23 cellular contexts compared by ENCODE assay signal in the genomic region with DNA sequence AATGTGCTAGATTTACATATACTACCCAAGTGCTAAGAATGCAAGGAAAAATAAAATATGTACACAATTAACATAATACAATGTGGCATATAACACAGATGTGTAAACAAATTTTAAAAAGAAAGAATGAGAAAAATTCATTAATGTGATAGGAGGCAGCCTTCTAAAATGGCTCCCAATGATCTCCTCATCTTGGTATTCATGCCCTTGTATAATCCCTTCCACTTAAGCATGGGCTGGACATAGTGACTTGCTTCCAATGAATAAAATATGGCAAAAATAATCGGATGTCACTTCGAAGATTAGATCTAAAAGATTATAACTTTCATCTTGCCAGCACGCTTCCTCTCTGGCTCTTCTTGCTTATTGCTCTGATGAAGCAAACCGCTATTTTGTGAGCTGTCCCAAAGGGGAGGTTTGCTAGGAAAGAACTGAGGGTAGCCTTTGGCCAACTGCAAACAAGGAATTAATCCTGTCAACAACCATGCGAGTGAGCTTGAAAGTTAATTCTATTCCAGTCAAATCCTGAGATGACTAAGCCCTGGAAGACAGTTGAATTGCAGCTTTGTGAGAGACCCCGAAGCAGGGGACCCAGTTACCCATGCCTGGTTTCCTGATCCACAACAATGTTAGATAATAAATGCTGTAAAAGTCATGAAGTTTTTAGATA. TPM values are rescaled to one million over a fixed set of nuclear protein-coding genes. Genes with fewer than 3 reads are reported as not detected.
DNase-seq lines count a peak whose midpoint lies in the region; ATAC-seq, FAIRE-seq and TF ChIP-seq lines count a peak whose summit lies in the region.
"Had no signal": no experiment of that assay in that cellular context is flagged by ENCODE, and none has a peak within 500 bp of the region (broad histone marks: within the 10 kb centered on the region; RNA-seq: fewer than 3 reads in every experiment).

No MANE protein-coding gene starts in this region.

- no peak for DNase-seq in A549 (ENCODE audit: low read depth in 1 of 2, low spot score in 1 of 2)
- no peak for DNase-seq in HCT116 (ENCODE audit: low read depth, low spot score)
- no peak for DNase-seq in SK-N-SH
- DNase-seq in fibroblast of lung (ENCODE audit: low read depth in 2 of 2) = no peak
- no peak for DNase-seq in activated CD8-positive, alpha-beta memory T cell treated with anti-CD3 and anti-CD28 coated beads, Interleukin-2, amount 50 U/mL, for 48 hours
- DNase-seq in activated CD4-positive, CD25-positive, alpha-beta regulatory T cell treated with anti-CD3 and anti-CD28 coated beads, Interleukin-2, amount 50 U/mL, for 72 hours = no peak
- no peak for DNase-seq in AML-193 (lab: John Stamatoyannopoulos, UW)
- DNase-seq: C1 segment of cervical spinal cord; DMS79 treated with DMSO at 0.1 percent for 48 hours; Kasumi-1; MM.1S; NCI-H1092; NCI-H1436 treated with DMSO at 0.1 percent for 48 hours; NCI-H2029; NCI-H526 treated with DMSO at 0.1 percent for 48 hours; NK-92 treated with Interleukin-12 subunit alpha and Interleukin-12 subunit beta, amount 100 ng/mL, for 24 hours; SIG-M5 had no signal

- H3K27ac ChIP-seq in A549 (no peak overlapping the region), HCT116 (ENCODE audit: low read depth, low read length) (no peak overlapping the region), SK-N-SH (ENCODE audit: low read depth in 2 of 2, low read length in 1 of 2) (peak overlapping the region in 1 of 2 experiments; percentile 68; a peak in 2 of 4 replicates), fibroblast of lung (ENCODE audit: insufficient read depth, low read length) (peak overlapping the region; percentile 1)
- H3K27ac ChIP-seq: RWPE1 had no signal

- TF ChIP-seq RAD21 in A549 (conservative IDR thresholded peaks at IDR 0.05 in 1 of 2, IDR thresholded peaks at IDR 0.05 in 1 of 2) (no peak), HCT116 (IDR thresholded peaks at IDR 0.05; ENCODE audit: low read depth) (no peak), SK-N-SH (IDR thresholded peaks at IDR 0.05; ENCODE audit: low read length) (no peak)

- H3K36me3 ChIP-seq in HCT116 (ENCODE audit: control insufficient read depth in 1 of 2, insufficient read depth in 2 of 2, low read length in 2 of 2) (no peaks in the 10 kb centered on the region), SK-N-SH (replicated peaks in 1 of 2; ENCODE audit: control insufficient read depth in 1 of 2, insufficient read depth in 2 of 2, low read length in 1 of 2) (no peaks in the 10 kb centered on the region), fibroblast of lung (ENCODE audit: control insufficient read depth, insufficient read depth, low read length) (no peaks in the 10 kb centered on the region)

- H2AFZ ChIP-seq in HCT116 (ENCODE audit: low read depth, low read length, poor library complexity, severe bottlenecking) = no peak overlapping the region
- no peak overlapping the region for H2AFZ ChIP-seq in SK-N-SH (ENCODE audit: low read depth)
- no peak overlapping the region for H2AFZ ChIP-seq in fibroblast of lung (ENCODE audit: low read length)

- TF ChIP-seq EP300 in A549 (IDR thresholded peaks at IDR 0.05) = no peak
- TF ChIP-seq EP300 in SK-N-SH (IDR thresholded peaks at IDR 0.05; ENCODE audit: borderline replicate concordance in 1 of 2, low read depth in 1 of 2, low read length in 1 of 2) = no peak

- POLR2A ChIA-PET in A549 (lab: Yijun Ruan, JAX) = no interaction called here
- POLR2A ChIA-PET in HCT116 (lab: Charles Lee) = no interaction called here
- POLR2A ChIA-PET in SK-N-SH (lab: Yijun Ruan, JAX) = no interaction called here

- no peak for FAIRE-seq in A549 (lab: Jason Lieb, UNC)
- FAIRE-seq: D721Med, HTR-8/SVneo had no signal

- H3K9ac ChIP-seq in HCT116 (ENCODE audit: low read length) (no peak overlapping the region), SK-N-SH (no peak overlapping the region), fibroblast of lung (ENCODE audit: insufficient read depth, low read length) (no peak overlapping the region)

- no peak for TF ChIP-seq CTCF in A549 (IDR thresholded peaks at IDR 0.05)
- TF ChIP-seq CTCF in HCT116 (IDR thresholded peaks at IDR 0.05 in 2 of 3, conservative IDR thresholded peaks at IDR 0.05 in 1 of 3; ENCODE audit: borderline replicate concordance in 1 of 3, insufficient read depth in 1 of 3, low read depth in 2 of 3, low read length in 2 of 3) = no peak
- TF ChIP-seq CTCF in SK-N-SH (IDR thresholded peaks at IDR 0.05) = no peak
- no peak for TF ChIP-seq CTCF in fibroblast of lung (conservative IDR thresholded peaks at IDR 0.05 in 1 of 2, IDR thresholded peaks at IDR 0.05 in 1 of 2; ENCODE audit: low read depth in 1 of 2, low read length in 2 of 2)

- 58% methylated on average over 6 of the region's 6 CpGs for WGBS in A549 (ENCODE audit: missing lambda C conversion rate)
- WGBS in SK-N-SH (ENCODE audit: low lambda C conversion rate) = 53% methylated on average over 6 of the region's 6 CpGs

- intact Hi-C loops in HCT116 (cut with micrococcal nuclease) = no loop called here

- RAD21 ChIA-PET in HCT116 (lab: Charles Lee; ENCODE audit: low non-redundant PET in 1 of 2, low total read pairs in 2 of 2, uncharacterized antibody in 2 of 2, unreplicated experiment in 2 of 2) = no interaction called here

- no peaks in the 10 kb centered on the region for H3K9me2 ChIP-seq in HCT116 (ENCODE audit: insufficient read depth)
- H3K9me2 ChIP-seq in SK-N-SH = no peaks in the 10 kb centered on the region

- H3K4me1 ChIP-seq in A549 = peaks cover 15% of the 10 kb centered on the region
- peaks cover 0 to 24% of the 10 kb centered on the region in 2 experiments; a peak in 2 of 4 replicates for H3K4me1 ChIP-seq in HCT116 (ENCODE audit: control insufficient read depth in 1 of 2, insufficient read depth in 2 of 2, low read length in 2 of 2)
- H3K4me1 ChIP-seq in SK-N-SH (ENCODE audit: control insufficient read depth in 1 of 2, insufficient read depth in 2 of 2, low read depth in 1 of 2, low read length in 1 of 2) = peaks cover 0 to 7% of the 10 kb centered on the region in 2 experiments; a peak in 1 of 4 replicates
- peaks cover 3% of the 10 kb centered on the region for H3K4me1 ChIP-seq in fibroblast of lung (ENCODE audit: control insufficient read depth, extremely low read depth, insufficient read depth, low read length)

- H3K79me2 ChIP-seq in HCT116 (ENCODE audit: insufficient read depth, low read length) (no peaks in the 10 kb centered on the region), SK-N-SH (ENCODE audit: insufficient read depth) (no peaks in the 10 kb centered on the region), fibroblast of lung (ENCODE audit: control insufficient read depth, insufficient read depth, low read length) (no peaks in the 10 kb centered on the region)

- H3K4me3 ChIP-seq in A549 = no peak overlapping the region
- H3K4me3 ChIP-seq in HCT116 (replicated peaks in 1 of 2; ENCODE audit: low read depth in 1 of 2, low read length in 2 of 2) = no peak overlapping the region
- no peak overlapping the region for H3K4me3 ChIP-seq in SK-N-SH (ENCODE audit: low read depth in 2 of 2, low read length in 1 of 2)
- no peak overlapping the region for H3K4me3 ChIP-seq in fibroblast of lung (replicated peaks in 1 of 4; ENCODE audit: control extremely low read depth in 1 of 4, insufficient read depth in 1 of 4, low read depth in 3 of 4, low read length in 4 of 4)

- H3K9me3 ChIP-seq in A549 (peaks cover 6% of the 10 kb centered on the region; the same call in 1 of the 3 replicates), HCT116 (ENCODE audit: control insufficient read depth in 1 of 2, insufficient read depth in 1 of 2, low read depth in 1 of 2, low read length in 2 of 2) (peaks cover 0 to 8% of the 10 kb centered on the region in 2 experiments; a peak in 1 of 4 replicates), SK-N-SH (no peaks in the 10 kb centered on the region), fibroblast of lung (ENCODE audit: control insufficient read depth, insufficient read depth, low read depth, low read length) (no peaks in the 10 kb centered on the region)

- ATAC-seq in A549 (no peak), HCT116 (no peak), HG03025 (IDR thresholded peaks at IDR 0.05; ENCODE audit: low FRiP score, unreplicated experiment) (no peak)

- TF ChIP-seq POLR2A in A549 (IDR thresholded peaks at IDR 0.05; ENCODE audit: low read length) (no peak), HCT116 (IDR thresholded peaks at IDR 0.05; ENCODE audit: borderline replicate concordance, extremely low read depth, insufficient read depth, insufficient read length) (no peak)

- H4K20me1 ChIP-seq in HCT116 (ENCODE audit: insufficient read depth) (no peaks in the 10 kb centered on the region), SK-N-SH (ENCODE audit: insufficient read depth) (no peaks in the 10 kb centered on the region), fibroblast of lung (ENCODE audit: control insufficient read depth, extremely low read depth, insufficient read depth, low read length) (no peaks in the 10 kb centered on the region)

- CTCF ChIA-PET in A549 (lab: Yijun Ruan, JAX) = interaction anchor here (3.5 kb wide), 1 partner anchor 10 kb away, joined by 16 read pairs; a partner anchor contains a TSS
- CTCF ChIA-PET in HCT116 (lab: Charles Lee) = no interaction called here
- CTCF ChIA-PET in SK-N-SH (lab: Yijun Ruan, JAX) = no interaction called here

- H3K4me2 ChIP-seq in A549 = peak overlapping the region; percentile 55
- H3K4me2 ChIP-seq in HCT116 (ENCODE audit: low read length) = peak overlapping the region; percentile 62
- H3K4me2 ChIP-seq in SK-N-SH = 0 out of 2 replicates have a peak overlapping the region, but pooled peaks have one; percentile 9
- H3K4me2 ChIP-seq in fibroblast of lung (ENCODE audit: extremely low read depth, insufficient read depth, low read length) = peak overlapping the region; percentile 47

- no TSS peak for BruUV-seq in HCT116 (replicated peaks; lab: Mats Ljungman, UMichigan)

- H3K27me3 ChIP-seq in HCT116 (ENCODE audit: insufficient read depth, low read length) (no peaks in the 10 kb centered on the region), SK-N-SH (ENCODE audit: insufficient read depth) (no peaks in the 10 kb centered on the region), fibroblast of lung (ENCODE audit: control insufficient read depth, insufficient read depth, low read length) (no peaks in the 10 kb centered on the region)

- H3F3A ChIP-seq in SK-N-SH (replicated peaks; ENCODE audit: insufficient read depth) = peaks cover 5% of the 10 kb centered on the region

RNA-seq across cellular contexts. Expression of a gene that starts 10.1 kb away (rescaled TPM):
- polyA plus RNA-seq in A549 (2011; rRNA removed) (21.6 and 33.3 TPM in 2 replicates), A549 (2017; fragmentation: RNase III; extraction: RNeasy Plus Mini Kit Qiagen cat#74134 plus additional on column Dnase treatment) (15.6 to 18.6 TPM (median 16.8 TPM) in 3 replicates), SK-N-SH (2012; rRNA removed) (6.9 and 10.3 TPM in 2 replicates), fibroblast of lung (29.6 and 43.5 TPM in 2 replicates)
- polyA plus RNA-seq in A549 (2012; cell fraction: cytosol; rRNA removed) = 5.6 TPM in 2 replicates
- 1.1 and 2.0 TPM in 2 replicates for polyA plus RNA-seq in A549 (2012; cell fraction: nucleus; rRNA removed)
- polyA minus RNA-seq in A549 (2011; rRNA and poly(A)+ RNA removed) = 9.0 and 12.6 TPM in 2 replicates
- total RNA-seq in HCT116 (2021; ENCODE audit: unreplicated experiment) (133 TPM), fibroblast of lung (26.2 and 32.5 TPM in 2 replicates)
- polyA plus RNA-seq in HCT116 (2012) = 44.4 and 49.4 TPM in 2 replicates
- 12.9 and 15.5 TPM in 2 replicates for polyA plus RNA-seq in SK-N-SH (2012; cell fraction: cytosol; rRNA removed)
- 2.0 and 4.5 TPM in 2 replicates for polyA plus RNA-seq in SK-N-SH (2012; cell fraction: nucleus; rRNA removed)
- polyA plus RNA-seq in fibroblast of lung (2012) = 31.4 and 43.3 TPM in 2 replicates
- polyA minus RNA-seq in fibroblast of lung (ENCODE audit: low replicate concordance) = 1.9 and 2.5 TPM in 2 replicates

RNA-seq across cellular contexts. Expression of a gene that starts 17.3 kb away (rescaled TPM):
- polyA plus RNA-seq in A549 (2011; rRNA removed) (not detected in 2 replicates), A549 (2017; fragmentation: RNase III; extraction: RNeasy Plus Mini Kit Qiagen cat#74134 plus additional on column Dnase treatment) (0.04 TPM in 1 of 3 replicates, not detected in the others), SK-N-SH (2012; rRNA removed) (not detected in 2 replicates), fibroblast of lung (0.01 and 0.08 TPM in 2 replicates)
- polyA plus RNA-seq in A549 (2012; cell fraction: cytosol; rRNA removed) = not detected in 2 replicates
- polyA plus RNA-seq in A549 (2012; cell fraction: nucleus; rRNA removed) = not detected in 2 replicates
- not detected in 2 replicates for polyA minus RNA-seq in A549 (2011; rRNA and poly(A)+ RNA removed)
- total RNA-seq in HCT116 (2021; ENCODE audit: unreplicated experiment) (0.34 TPM), fibroblast of lung (under 0.01 and 0.17 TPM in 2 replicates)
- not detected in 2 replicates for polyA plus RNA-seq in HCT116 (2012)
- polyA plus RNA-seq in SK-N-SH (2012; cell fraction: cytosol; rRNA removed) = 0.01 TPM in 1 of 2 replicates, not detected in the other
- polyA plus RNA-seq in SK-N-SH (2012; cell fraction: nucleus; rRNA removed) = not detected in 2 replicates
- not detected in 2 replicates for polyA plus RNA-seq in fibroblast of lung (2012)
- polyA minus RNA-seq in fibroblast of lung (ENCODE audit: low replicate concordance) = not detected in 2 replicates
- total RNA-seq: A172, G401 had no signal

Comparison
In these comparisons a context has a peak if more than half of its experiments do, and no peak if none do; other contexts are left out.
1. H3K4me2 ChIP-seq: peak in every context shown above with its lines; median percentile 62 in HCT116; 55 in A549; 47 in fibroblast of lung; 9 in SK-N-SH.